Comparison of ENCODE assay signal across 1 cellular context in the genomic region with DNA sequence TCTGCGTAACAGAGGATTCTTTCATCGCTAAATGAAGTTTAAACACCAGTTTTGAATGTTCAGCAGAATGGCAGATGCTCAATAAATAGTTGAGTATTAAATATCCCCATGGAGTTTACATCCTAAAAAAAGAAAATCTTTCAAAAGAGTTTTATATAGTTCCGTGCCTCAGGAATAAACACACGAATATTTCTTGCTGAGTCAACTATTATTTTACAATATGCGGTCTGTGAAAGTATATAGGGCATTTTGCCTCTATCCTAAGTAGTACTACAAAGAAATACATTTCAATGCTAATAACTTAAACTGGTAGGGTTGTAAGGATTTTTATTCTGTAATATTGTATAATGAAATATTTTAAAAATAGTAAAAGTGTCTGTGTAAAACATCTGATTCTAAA.
TF ChIP-seq lines count a peak whose summit lies in the region.

No MANE protein-coding gene starts in this region.

TF ChIP-seq in WTC11, 78 proteins besides CTCF, POLR2A, EP300 and RAD21 (continued from another document):
- TF ChIP-seq, protein P1, sequence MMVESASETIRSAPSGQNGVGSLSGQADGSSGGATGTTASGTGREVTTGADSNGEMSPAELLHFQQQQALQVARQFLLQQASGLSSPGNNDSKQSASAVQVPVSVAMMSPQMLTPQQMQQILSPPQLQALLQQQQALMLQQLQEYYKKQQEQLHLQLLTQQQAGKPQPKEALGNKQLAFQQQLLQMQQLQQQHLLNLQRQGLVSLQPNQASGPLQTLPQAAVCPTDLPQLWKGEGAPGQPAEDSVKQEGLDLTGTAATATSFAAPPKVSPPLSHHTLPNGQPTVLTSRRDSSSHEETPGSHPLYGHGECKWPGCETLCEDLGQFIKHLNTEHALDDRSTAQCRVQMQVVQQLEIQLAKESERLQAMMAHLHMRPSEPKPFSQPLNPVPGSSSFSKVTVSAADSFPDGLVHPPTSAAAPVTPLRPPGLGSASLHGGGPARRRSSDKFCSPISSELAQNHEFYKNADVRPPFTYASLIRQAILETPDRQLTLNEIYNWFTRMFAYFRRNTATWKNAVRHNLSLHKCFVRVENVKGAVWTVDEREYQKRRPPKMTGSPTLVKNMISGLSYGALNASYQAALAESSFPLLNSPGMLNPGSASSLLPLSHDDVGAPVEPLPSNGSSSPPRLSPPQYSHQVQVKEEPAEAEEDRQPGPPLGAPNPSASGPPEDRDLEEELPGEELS (CRISPR knock-in tag; IDR thresholded peaks at IDR 0.05): no peak
- TF ChIP-seq OVOL2 (CRISPR knock-in tag; IDR thresholded peaks at IDR 0.05; ENCODE audit: borderline replicate concordance) (no peak), FOXP1 (CRISPR knock-in tag; IDR thresholded peaks at IDR 0.05; ENCODE audit: borderline replicate concordance) (no peak), CREM (CRISPR knock-in tag; IDR thresholded peaks at IDR 0.05) (no peak), JUN (CRISPR knock-in tag; IDR thresholded peaks at IDR 0.05) (no peak), TEAD1 (CRISPR knock-in tag; IDR thresholded peaks at IDR 0.05) (no peak), NFE2L1 (CRISPR knock-in tag; IDR thresholded peaks at IDR 0.05) (no peak)
- TF ChIP-seq, protein P2, sequence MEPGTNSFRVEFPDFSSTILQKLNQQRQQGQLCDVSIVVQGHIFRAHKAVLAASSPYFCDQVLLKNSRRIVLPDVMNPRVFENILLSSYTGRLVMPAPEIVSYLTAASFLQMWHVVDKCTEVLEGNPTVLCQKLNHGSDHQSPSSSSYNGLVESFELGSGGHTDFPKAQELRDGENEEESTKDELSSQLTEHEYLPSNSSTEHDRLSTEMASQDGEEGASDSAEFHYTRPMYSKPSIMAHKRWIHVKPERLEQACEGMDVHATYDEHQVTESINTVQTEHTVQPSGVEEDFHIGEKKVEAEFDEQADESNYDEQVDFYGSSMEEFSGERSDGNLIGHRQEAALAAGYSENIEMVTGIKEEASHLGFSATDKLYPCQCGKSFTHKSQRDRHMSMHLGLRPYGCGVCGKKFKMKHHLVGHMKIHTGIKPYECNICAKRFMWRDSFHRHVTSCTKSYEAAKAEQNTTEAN (CRISPR knock-in tag; IDR thresholded peaks at IDR 0.05): no peak
- TF ChIP-seq, protein P3, sequence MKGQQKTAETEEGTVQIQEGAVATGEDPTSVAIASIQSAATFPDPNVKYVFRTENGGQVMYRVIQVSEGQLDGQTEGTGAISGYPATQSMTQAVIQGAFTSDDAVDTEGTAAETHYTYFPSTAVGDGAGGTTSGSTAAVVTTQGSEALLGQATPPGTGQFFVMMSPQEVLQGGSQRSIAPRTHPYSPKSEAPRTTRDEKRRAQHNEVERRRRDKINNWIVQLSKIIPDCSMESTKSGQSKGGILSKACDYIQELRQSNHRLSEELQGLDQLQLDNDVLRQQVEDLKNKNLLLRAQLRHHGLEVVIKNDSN (CRISPR knock-in tag; IDR thresholded peaks at IDR 0.05): no peak
- TF ChIP-seq, protein P4, sequence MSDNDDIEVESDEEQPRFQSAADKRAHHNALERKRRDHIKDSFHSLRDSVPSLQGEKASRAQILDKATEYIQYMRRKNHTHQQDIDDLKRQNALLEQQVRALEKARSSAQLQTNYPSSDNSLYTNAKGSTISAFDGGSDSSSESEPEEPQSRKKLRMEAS (CRISPR knock-in tag; IDR thresholded peaks at IDR 0.05): no peak
- TF ChIP-seq, protein P5, sequence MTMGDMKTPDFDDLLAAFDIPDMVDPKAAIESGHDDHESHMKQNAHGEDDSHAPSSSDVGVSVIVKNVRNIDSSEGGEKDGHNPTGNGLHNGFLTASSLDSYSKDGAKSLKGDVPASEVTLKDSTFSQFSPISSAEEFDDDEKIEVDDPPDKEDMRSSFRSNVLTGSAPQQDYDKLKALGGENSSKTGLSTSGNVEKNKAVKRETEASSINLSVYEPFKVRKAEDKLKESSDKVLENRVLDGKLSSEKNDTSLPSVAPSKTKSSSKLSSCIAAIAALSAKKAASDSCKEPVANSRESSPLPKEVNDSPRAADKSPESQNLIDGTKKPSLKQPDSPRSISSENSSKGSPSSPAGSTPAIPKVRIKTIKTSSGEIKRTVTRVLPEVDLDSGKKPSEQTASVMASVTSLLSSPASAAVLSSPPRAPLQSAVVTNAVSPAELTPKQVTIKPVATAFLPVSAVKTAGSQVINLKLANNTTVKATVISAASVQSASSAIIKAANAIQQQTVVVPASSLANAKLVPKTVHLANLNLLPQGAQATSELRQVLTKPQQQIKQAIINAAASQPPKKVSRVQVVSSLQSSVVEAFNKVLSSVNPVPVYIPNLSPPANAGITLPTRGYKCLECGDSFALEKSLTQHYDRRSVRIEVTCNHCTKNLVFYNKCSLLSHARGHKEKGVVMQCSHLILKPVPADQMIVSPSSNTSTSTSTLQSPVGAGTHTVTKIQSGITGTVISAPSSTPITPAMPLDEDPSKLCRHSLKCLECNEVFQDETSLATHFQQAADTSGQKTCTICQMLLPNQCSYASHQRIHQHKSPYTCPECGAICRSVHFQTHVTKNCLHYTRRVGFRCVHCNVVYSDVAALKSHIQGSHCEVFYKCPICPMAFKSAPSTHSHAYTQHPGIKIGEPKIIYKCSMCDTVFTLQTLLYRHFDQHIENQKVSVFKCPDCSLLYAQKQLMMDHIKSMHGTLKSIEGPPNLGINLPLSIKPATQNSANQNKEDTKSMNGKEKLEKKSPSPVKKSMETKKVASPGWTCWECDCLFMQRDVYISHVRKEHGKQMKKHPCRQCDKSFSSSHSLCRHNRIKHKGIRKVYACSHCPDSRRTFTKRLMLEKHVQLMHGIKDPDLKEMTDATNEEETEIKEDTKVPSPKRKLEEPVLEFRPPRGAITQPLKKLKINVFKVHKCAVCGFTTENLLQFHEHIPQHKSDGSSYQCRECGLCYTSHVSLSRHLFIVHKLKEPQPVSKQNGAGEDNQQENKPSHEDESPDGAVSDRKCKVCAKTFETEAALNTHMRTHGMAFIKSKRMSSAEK (CRISPR knock-in tag; IDR thresholded peaks at IDR 0.05; ENCODE audit: borderline replicate concordance): no peak
